In genomic region chr1:20063861-20064292, GRCh38 we compare ENCODE assay signal across 17 cellular contexts. TPM values are rescaled to one million over a fixed set of nuclear protein-coding genes. Genes with fewer than 3 reads are reported as not detected.
DNase-seq lines count a peak whose midpoint lies in the region; ATAC-seq, FAIRE-seq and TF ChIP-seq lines count a peak whose summit lies in the region.
"Had no signal": no experiment of that assay in that cellular context is flagged by ENCODE, and none has a peak within 500 bp of the region (broad histone marks: within the 10 kb centered on the region; RNA-seq: fewer than 3 reads in every experiment).

No MANE protein-coding gene starts in this region.

- intact Hi-C loops in MCF 10A (cut with micrococcal nuclease) (no loop called here), breast epithelium (cut with DNase I; ENCODE audit: low total_unique reads) (no loop called here)

- TF ChIP-seq POLR2A in breast epithelium (IDR thresholded peaks at IDR 0.05) = no peak

- no peak for FAIRE-seq in urothelium cell line (lab: Jason Lieb, UNC)
- FAIRE-seq: A204.1 had no signal

- no peaks in the 10 kb centered on the region for H3K36me3 Mint-ChIP-seq in MCF 10A (ENCODE audit: insufficient read depth, unreplicated experiment)

- H3K27ac Mint-ChIP-seq in MCF 10A (ENCODE audit: low read depth, unreplicated experiment) = no peak overlapping the region

- CTCF ChIA-PET in MCF 10A (lab: Yijun Ruan, JAX) = no interaction called here

- no peaks in the 10 kb centered on the region for H3K9me3 Mint-ChIP-seq in MCF 10A (ENCODE audit: unreplicated experiment)
- H3K9me3 Mint-ChIP-seq: activated T-cell treated with anti-CD3 and anti-CD28 coated beads, Interleukin-2, amount 50 U/mL, for 4 hours had no signal

- ATAC-seq in HG03432 (IDR thresholded peaks at IDR 0.05; ENCODE audit: unreplicated experiment) = no peak
- ATAC-seq: activated T-cell treated with anti-CD3 and anti-CD28 coated beads, Interleukin-2, amount 50 U/mL, for 4 hours had no signal

- no TSS peak for BruUV-seq in MCF 10A (replicated peaks; lab: Mats Ljungman, UMichigan)

- no peaks in the 10 kb centered on the region for H3K9me3 ChIP-seq in breast epithelium
- H3K9me3 ChIP-seq: tibial nerve had no signal

- H3K27me3 Mint-ChIP-seq in MCF 10A (ENCODE audit: insufficient read depth, unreplicated experiment) = no peaks in the 10 kb centered on the region

- no peaks in the 10 kb centered on the region for H3K27me3 ChIP-seq in breast epithelium
- H3K27me3 ChIP-seq: tibial nerve had no signal

- POLR2A ChIA-PET in MCF 10A (lab: Yijun Ruan, JAX) = no interaction called here

- H3K4me1 Mint-ChIP-seq in MCF 10A (ENCODE audit: insufficient read depth, unreplicated experiment) = no peaks in the 10 kb centered on the region

- H3K4me1 ChIP-seq in breast epithelium = no peaks in the 10 kb centered on the region

- H3K4me3 Mint-ChIP-seq in MCF 10A (ENCODE audit: unreplicated experiment) = no peak overlapping the region
- H3K4me3 Mint-ChIP-seq: activated T-cell treated with anti-CD3 and anti-CD28 coated beads, Interleukin-2, amount 50 U/mL, for 4 hours had no signal

- H3K27ac ChIP-seq in breast epithelium = no peak overlapping the region
- H3K27ac ChIP-seq: tibial nerve had no signal

- DNase-seq in MCF 10A (ENCODE audit: unreplicated experiment) (peak; percentile 12), breast epithelium (ENCODE audit: low spot score in 2 of 2) (no peak), amniotic epithelial cell (ENCODE audit: low read depth) (peak; percentile 67), foreskin fibroblast (peak; percentile 69 to 70), urothelium cell line (ENCODE audit: low spot score) (peak; percentile 35), NCI-H187 treated with DMSO at 0.1 percent for 48 hours (lab: John Stamatoyannopoulos, UW) (no peak), Ammon's horn (ENCODE audit: low spot score) (no peak)
- DNase-seq: activated CD4-positive, alpha-beta T cell treated with anti-CD3 and anti-CD28 coated beads for 1 hour; activated T-cell treated with anti-CD3 and anti-CD28 coated beads, Interleukin-2, amount 50 U/mL, for 4 hours; amygdala; DMS 273 treated with DMSO at 0.1 percent for 48 hours; hypothalamus; NK-92 treated with Interleukin-12 subunit alpha and Interleukin-12 subunit beta, amount 100 ng/mL, for 24 hours; occipital lobe had no signal

- H3K36me3 ChIP-seq in breast epithelium = no peaks in the 10 kb centered on the region
- H3K36me3 ChIP-seq: tibial nerve had no signal

- TF ChIP-seq CTCF in MCF 10A (IDR thresholded peaks at IDR 0.05; ENCODE audit: unreplicated experiment) (no peak), breast epithelium (IDR thresholded peaks at IDR 0.05) (no peak), foreskin fibroblast (IDR thresholded peaks at IDR 0.05; ENCODE audit: low read depth, low read length) (no peak)

- H3K4me3 ChIP-seq in breast epithelium (no peak overlapping the region), foreskin fibroblast (ENCODE audit: low read depth in 1 of 2, low read length in 2 of 2) (no peak overlapping the region)
- H3K4me3 ChIP-seq: tibial nerve had no signal

RNA-seq across cellular contexts. Expression of gene PLA2G5, which starts 6.1 kb away (rescaled TPM):
- not detected in 2 replicates for total RNA-seq in MCF 10A (2022)
- total RNA-seq in breast epithelium = 1 to 10 TPM in 2 of 3 donors, under 1 TPM in 1; 0.88 to 9.4 (median 1.3) TPM
- total RNA-seq: activated T-cell treated with anti-CD3 and anti-CD28 coated beads, Interleukin-2, amount 50 U/mL, for 4 hours had no signal

RNA-seq across cellular contexts. Expression of gene PLA2G2D, which starts 55.5 kb away (rescaled TPM):
- not detected in 2 replicates for total RNA-seq in MCF 10A (2022)
- total RNA-seq in breast epithelium = under 1 TPM in 1 of 3 donors, not detected in 2; 0.44 TPM
- total RNA-seq: activated T-cell treated with anti-CD3 and anti-CD28 coated beads, Interleukin-2, amount 50 U/mL, for 4 hours; occipital lobe; tibial nerve had no signal

Comparison
In these comparisons a context has a peak if more than half of its experiments do, and no peak if none do; other contexts are left out.
1. DNase-seq: peak in MCF 10A (single experiment), amniotic epithelial cell (single experiment), foreskin fibroblast (2 of 2) and urothelium cell line (single experiment); none in breast epithelium (0 of 2), NCI-H187 treated with DMSO at 0.1 percent for 48 hours (single experiment) and Ammon's horn (single experiment).